Comparison of ENCODE assay signal across 6 cellular contexts in the genomic region with DNA sequence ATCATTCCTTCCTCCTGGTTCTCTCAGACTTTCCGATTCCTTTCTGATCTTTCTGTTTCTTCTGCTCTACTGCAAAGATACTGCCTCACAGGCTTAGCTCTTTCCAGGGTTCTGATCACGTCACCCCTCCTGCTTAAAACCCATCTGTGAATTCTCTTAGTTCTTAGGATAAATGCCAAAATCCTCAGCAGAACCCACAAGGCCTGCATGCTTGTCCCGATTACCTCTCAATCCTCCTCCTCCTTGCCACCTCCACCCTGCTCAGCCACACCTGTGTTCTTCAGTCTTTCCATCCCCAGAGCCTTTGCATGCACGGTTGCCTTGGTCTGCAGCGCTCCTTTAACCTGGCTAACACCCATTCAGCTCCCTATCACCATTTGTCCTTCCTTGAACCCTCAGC.
"Had no signal": no experiment of that assay in that cellular context is flagged by ENCODE, and none has a peak within 500 bp of the region (broad histone marks: within the 10 kb centered on the region; RNA-seq: fewer than 3 reads in every experiment).

No MANE protein-coding gene starts in this region.

- H3K27me3 Mint-ChIP-seq: IgD-negative memory B cell had no signal

- H3K4me3 ChIP-seq: GM23248 had no signal

- H3K27ac Mint-ChIP-seq: H9, IgD-negative memory B cell had no signal

- H3K4me3 Mint-ChIP-seq: H9, IgD-negative memory B cell had no signal

- H3K9me3 Mint-ChIP-seq: H9 had no signal

- H2AFZ ChIP-seq: GM23248 had no signal

- DNase-seq: GM23248, GOT3, H9, HCEC 1CT had no signal

- H3K36me3 Mint-ChIP-seq: IgD-negative memory B cell had no signal

- H3K27ac ChIP-seq: GM23248, HL-60 had no signal

- H3K9ac ChIP-seq: GM23248 had no signal
